10 cellular contexts compared by ENCODE assay signal in the genomic region with DNA sequence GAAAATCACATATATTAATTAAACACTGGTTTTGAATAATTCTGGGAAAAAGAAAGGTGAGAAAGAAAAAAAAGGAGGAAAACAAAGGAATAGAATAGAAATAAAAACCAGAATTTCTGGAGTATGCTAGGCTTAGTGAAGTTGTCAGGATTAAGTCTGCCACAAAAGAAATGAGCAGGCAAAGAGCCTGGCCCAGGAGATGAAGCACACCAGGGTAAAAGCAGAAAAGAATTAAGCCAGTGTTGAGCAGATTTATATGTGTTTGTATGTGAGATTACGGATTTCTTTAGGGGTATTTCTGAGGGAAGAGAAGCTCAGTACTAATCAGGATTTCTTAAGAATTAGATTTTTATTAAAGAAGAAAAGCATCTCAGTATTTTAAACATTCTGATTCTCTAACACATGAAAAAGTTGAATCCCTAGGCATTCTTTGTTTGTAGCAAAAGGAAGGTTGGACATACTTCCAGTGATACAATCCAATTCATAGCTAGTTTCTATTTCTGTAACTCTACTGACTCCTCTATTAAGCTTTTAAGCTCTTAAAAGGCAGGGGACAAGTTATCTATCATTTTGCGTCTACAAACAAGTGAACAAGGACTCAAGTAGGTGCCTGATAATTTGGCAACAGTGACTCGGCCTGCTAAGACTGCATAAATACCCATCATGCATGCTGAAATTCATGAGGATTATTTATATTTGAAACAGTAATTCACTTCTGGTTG.
A peak's percentile ranks its signal among the peaks of the same experiment; 100 is the strongest.
DNase-seq lines count a peak whose midpoint lies in the region; ATAC-seq and TF ChIP-seq lines count a peak whose summit lies in the region.
"Had no signal": no experiment of that assay in that cellular context is flagged by ENCODE, and none has a peak within 500 bp of the region (broad histone marks: within the 10 kb centered on the region; RNA-seq: fewer than 3 reads in every experiment).

No MANE protein-coding gene starts in this region.

- TF ChIP-seq CTCF in tibial artery (IDR thresholded peaks at IDR 0.05): no peak

- no peak for ATAC-seq in GM18861 (IDR thresholded peaks at IDR 0.05; ENCODE audit: unreplicated experiment)
- ATAC-seq: stimulated activated memory B cell treated with anti-CD40 and anti-IgM and Interleukin-4, amounts not matched to agents 10 μg/mL and 1 μg/mL and 100 μg/mL, for 72 hours had no signal

- no peaks in the 10 kb centered on the region for H3K9me3 ChIP-seq in tibial artery

- DNase-seq in NCI-H82 treated with DMSO at 0.1 percent for 48 hours (lab: John Stamatoyannopoulos, UW; ENCODE audit: unreplicated experiment) (peak; percentile 69), midbrain (lab: John Stamatoyannopoulos, UW) (peak; percentile 45), tibial artery (no peak), NCI-H524 treated with DMSO at 0.1 percent for 48 hours (lab: John Stamatoyannopoulos, UW) (no peak)
- DNase-seq in stimulated activated CD4-positive, alpha-beta T cell treated with anti-CD3 and anti-CD28 coated beads, Interleukin-15, amount 100 ng/mL, for 24 hours: no peak
- DNase-seq: activated gamma-delta T cell treated with Interleukin-2 at 50 U/mL for 16 hours, GDM1 had no signal

- H3K27ac ChIP-seq in cingulate gyrus (ENCODE audit: low read depth, low read length) (peak overlapping the region; percentile 50), tibial artery (peak overlapping the region; percentile 76 to 78)

- no peaks in the 10 kb centered on the region for H3K36me3 ChIP-seq in tibial artery

- H3K4me1 ChIP-seq in tibial artery: peaks cover 0 to 72% (median 40%) of the 10 kb centered on the region in 4 donors

- intact Hi-C loops in tibial artery (cut with DNase I; ENCODE audit: low total_unique reads): no loop called here

- H3K4me3 ChIP-seq in tibial artery: no peak overlapping the region

- H3K27me3 ChIP-seq in tibial artery: no peaks in the 10 kb centered on the region

Comparison
In these comparisons a context has a peak if more than half of its experiments do, and no peak if none do; other contexts are left out.
1. DNase-seq: peak in NCI-H82 treated with DMSO at 0.1 percent for 48 hours (single experiment) and midbrain (single experiment); none in tibial artery (0 of 2), NCI-H524 treated with DMSO at 0.1 percent for 48 hours (single experiment) and stimulated activated CD4-positive, alpha-beta T cell treated with anti-CD3 and anti-CD28 coated beads, Interleukin-15, amount 100 ng/mL, for 24 hours (single experiment).